ENCODE assay signal across 9 cellular contexts in genomic region chr20:3563548-3564177, GRCh38.
DNase-seq lines count a peak whose midpoint lies in the region; ATAC-seq, FAIRE-seq and TF ChIP-seq lines count a peak whose summit lies in the region.
"Had no signal": no experiment of that assay in that cellular context is flagged by ENCODE, and none has a peak within 500 bp of the region (broad histone marks: within the 10 kb centered on the region; RNA-seq: fewer than 3 reads in every experiment).

No MANE protein-coding gene starts in this region.

- TF ChIP-seq CTCF in CD14-positive monocyte (IDR thresholded peaks at IDR 0.05) = peak; percentile 89
- TF ChIP-seq CTCF in GM13977 (IDR thresholded peaks at IDR 0.05; ENCODE audit: extremely low read depth, insufficient read depth, missing control alignments) = peak; percentile 68
- TF ChIP-seq CTCF in body of pancreas (IDR thresholded peaks at IDR 0.05) = peak; percentile 46 to 74 (median 69)
- peak; percentile 59 for TF ChIP-seq CTCF in kidney (IDR thresholded peaks at IDR 0.05; ENCODE audit: borderline replicate concordance, extremely low read depth, insufficient read depth)

- H3K27me3 Mint-ChIP-seq in CD14-positive monocyte (ENCODE audit: low read depth in 3 of 3) = peaks cover 0 to 1% (median 0%) of the 10 kb centered on the region in 3 donors

- intact Hi-C loops in CD14-positive monocyte (cut with micrococcal nuclease) = no loop called here
- intact Hi-C loops in body of pancreas (cut with DNase I) = no loop called here
- intact Hi-C loops in kidney (cut with DNase I) = no loop called here

- no peaks in the 10 kb centered on the region for H3K9me3 ChIP-seq in body of pancreas
- H3K9me3 ChIP-seq in kidney (ENCODE audit: control insufficient read depth in 1 of 2, low read length in 2 of 2) = no peaks in the 10 kb centered on the region
- H3K9me3 ChIP-seq: SJSA1 had no signal

- no peak for TF ChIP-seq POLR2A in body of pancreas (IDR thresholded peaks at IDR 0.05)

- no peak overlapping the region for H3K27ac Mint-ChIP-seq in CD14-positive monocyte

- 53 to 57% methylated on average over 4 of the region's 4 CpGs for WGBS in body of pancreas, 2 donors

- no peaks in the 10 kb centered on the region for H3K27me3 ChIP-seq in body of pancreas
- H3K27me3 ChIP-seq: SJSA1 had no signal

- H3K4me3 ChIP-seq in body of pancreas (no peak overlapping the region), kidney (ENCODE audit: low read length in 2 of 2) (no peak overlapping the region)
- H3K4me3 ChIP-seq: SJSA1 had no signal

- H3K36me3 Mint-ChIP-seq in CD14-positive monocyte = peaks cover 41 to 46% of the 10 kb centered on the region in 2 donors

- in situ Hi-C loops in GM13977 (cut with MboI; ENCODE audit: low pct_unique_long_range_greater_than_20kb, low sequenced_read_pairs, unreplicated experiment) = no loop called here

- H3K36me3 ChIP-seq in body of pancreas (replicated peaks in 1 of 2; ENCODE audit: insufficient read depth in 1 of 2, low read depth in 2 of 2) (peaks cover 0 to 1% of the 10 kb centered on the region in 2 donors), kidney (ENCODE audit: control insufficient read depth in 1 of 2, insufficient read depth in 2 of 2, low read length in 2 of 2) (peaks cover 4 to 13% of the 10 kb centered on the region in 2 donors)

- no peak overlapping the region for H3K27ac ChIP-seq in body of pancreas
- H3K27ac ChIP-seq in kidney (ENCODE audit: low read depth in 2 of 2, low read length in 2 of 2) = no peak overlapping the region
- H3K27ac ChIP-seq: SJSA1 had no signal

- DNase-seq in CD14-positive monocyte (ENCODE audit: low spot score) (no peak), GM13977 (ENCODE audit: low spot score) (peak; percentile 42), NCI-H345 (lab: John Stamatoyannopoulos, UW) (peak; percentile 33), body of pancreas (peak in 3 of 4 donors; percentile 21 to 61 (median 21)), kidney (no peak), SKM-1 (lab: John Stamatoyannopoulos, UW; ENCODE audit: unreplicated experiment) (no peak)

- no peak overlapping the region for H3K9ac ChIP-seq in kidney (ENCODE audit: low read length in 2 of 2)

- no peaks in the 10 kb centered on the region for H3K9me3 Mint-ChIP-seq in CD14-positive monocyte

- H3K4me1 Mint-ChIP-seq in CD14-positive monocyte = peaks cover 15% of the 10 kb centered on the region

- peak; percentile 53 for ATAC-seq in body of pancreas
- no peak for ATAC-seq in HG02973 (IDR thresholded peaks at IDR 0.05; ENCODE audit: unreplicated experiment)
- ATAC-seq in GM19452 (IDR thresholded peaks at IDR 0.05; ENCODE audit: unreplicated experiment) = no peak

- no peak overlapping the region for H3K4me3 Mint-ChIP-seq in CD14-positive monocyte

- FAIRE-seq in kidney (lab: Jason Lieb, UNC) = peak; percentile 44

- H3K4me1 ChIP-seq in body of pancreas = no peaks in the 10 kb centered on the region
- no peaks in the 10 kb centered on the region for H3K4me1 ChIP-seq in kidney (ENCODE audit: control insufficient read depth in 1 of 2, insufficient read depth in 1 of 2, low read depth in 1 of 2, low read length in 2 of 2)

Comparison
In these comparisons a context has a peak if more than half of its experiments do, and no peak if none do; other contexts are left out.
1. DNase-seq: peak in GM13977 (single experiment), NCI-H345 (single experiment) and body of pancreas (3 of 4); none in CD14-positive monocyte (single experiment), kidney (single experiment) and SKM-1 (single experiment).
2. Peak in every context shown above with its lines, with median percentiles within 50 percentile points of each other: CTCF ChIP-seq.